1 cellular context compared by ENCODE assay signal in genomic region chr22:46604306-46604690, GRCh38.
TF ChIP-seq lines count a peak whose summit lies in the region.

No MANE protein-coding gene starts in this region.

TF ChIP-seq in K562, 482 proteins besides CTCF, POLR2A, EP300 and RAD21 (continued from another document and continues in another):
- TF ChIP-seq UBTF (IDR thresholded peaks at IDR 0.05; ENCODE audit: borderline replicate concordance in 1 of 2, low read depth in 2 of 2, low read length in 2 of 2) (no peak), ETV1 (tag; conservative IDR thresholded peaks at IDR 0.05; ENCODE audit: low read depth) (peak; percentile 98), ADNP (tag; IDR thresholded peaks at IDR 0.05) (no peak), NRF1 (conservative IDR thresholded peaks at IDR 0.05 in 1 of 2, IDR thresholded peaks at IDR 0.05 in 1 of 2) (peak; percentile 42 to 52; a peak in 3 of 4 replicates), RBM22 (IDR thresholded peaks at IDR 0.05; ENCODE audit: low read depth, low read length, poor library complexity, severe bottlenecking) (no peak), ZNF324 (CRISPR knock-in tag; IDR thresholded peaks at IDR 0.05) (no peak), ERF (CRISPR knock-in tag; IDR thresholded peaks at IDR 0.05) (no peak), CLOCK (CRISPR knock-in tag; IDR thresholded peaks at IDR 0.05; ENCODE audit: borderline replicate concordance) (no peak), ZNF785 (CRISPR knock-in tag; IDR thresholded peaks at IDR 0.05) (no peak), ZNF212 (CRISPR knock-in tag; IDR thresholded peaks at IDR 0.05) (no peak), MLLT1 (IDR thresholded peaks at IDR 0.05) (peak; percentile 55 to 66; a peak in 3 of 4 replicates), RBM17 (IDR thresholded peaks at IDR 0.05; ENCODE audit: borderline replicate concordance, low read depth, low read length) (no peak), LARP7 (IDR thresholded peaks at IDR 0.05) (no peak), ZNF57 (CRISPR knock-in tag; IDR thresholded peaks at IDR 0.05) (no peak), PHTF2 (CRISPR knock-in tag; IDR thresholded peaks at IDR 0.05) (no peak), MED1 (CRISPR knock-in tag; IDR thresholded peaks at IDR 0.05; ENCODE audit: borderline replicate concordance) (no peak), HLTF (IDR thresholded peaks at IDR 0.05) (no peak), LEF1 (IDR thresholded peaks at IDR 0.05) (peak; percentile 93), ZNF398 (CRISPR knock-in tag; IDR thresholded peaks at IDR 0.05) (no peak), ZNF23 (CRISPR knock-in tag; IDR thresholded peaks at IDR 0.05) (no peak), RUNX1 (IDR thresholded peaks at IDR 0.05; ENCODE audit: low read depth) (no peak), CEBPZ (IDR thresholded peaks at IDR 0.05; ENCODE audit: borderline replicate concordance, low read depth, low read length) (no peak), ZNF668 (CRISPR knock-in tag; IDR thresholded peaks at IDR 0.05) (no peak), E2F8 (IDR thresholded peaks at IDR 0.05; ENCODE audit: low read depth, partially characterized antibody) (peak; percentile 34), SMC3 (conservative IDR thresholded peaks at IDR 0.05; ENCODE audit: insufficient read depth, low read depth, low read length) (no peak), ETS1 (conservative IDR thresholded peaks at IDR 0.05; ENCODE audit: control insufficient read depth, low read depth, low read length) (peak; percentile 93), ZNF133 (CRISPR knock-in tag; IDR thresholded peaks at IDR 0.05) (no peak), MCM5 (IDR thresholded peaks at IDR 0.05; ENCODE audit: low read depth) (no peak), PYGO2 (tag; IDR thresholded peaks at IDR 0.05) (no peak), POLR2AphosphoS2 (IDR thresholded peaks at IDR 0.05; ENCODE audit: low read length) (no peak)
- TF ChIP-seq, protein P1, sequence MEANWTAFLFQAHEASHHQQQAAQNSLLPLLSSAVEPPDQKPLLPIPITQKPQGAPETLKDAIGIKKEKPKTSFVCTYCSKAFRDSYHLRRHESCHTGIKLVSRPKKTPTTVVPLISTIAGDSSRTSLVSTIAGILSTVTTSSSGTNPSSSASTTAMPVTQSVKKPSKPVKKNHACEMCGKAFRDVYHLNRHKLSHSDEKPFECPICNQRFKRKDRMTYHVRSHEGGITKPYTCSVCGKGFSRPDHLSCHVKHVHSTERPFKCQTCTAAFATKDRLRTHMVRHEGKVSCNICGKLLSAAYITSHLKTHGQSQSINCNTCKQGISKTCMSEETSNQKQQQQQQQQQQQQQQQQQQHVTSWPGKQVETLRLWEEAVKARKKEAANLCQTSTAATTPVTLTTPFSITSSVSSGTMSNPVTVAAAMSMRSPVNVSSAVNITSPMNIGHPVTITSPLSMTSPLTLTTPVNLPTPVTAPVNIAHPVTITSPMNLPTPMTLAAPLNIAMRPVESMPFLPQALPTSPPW (CRISPR knock-in tag; IDR thresholded peaks at IDR 0.05), result peak; percentile 86
- TF ChIP-seq, protein P2, sequence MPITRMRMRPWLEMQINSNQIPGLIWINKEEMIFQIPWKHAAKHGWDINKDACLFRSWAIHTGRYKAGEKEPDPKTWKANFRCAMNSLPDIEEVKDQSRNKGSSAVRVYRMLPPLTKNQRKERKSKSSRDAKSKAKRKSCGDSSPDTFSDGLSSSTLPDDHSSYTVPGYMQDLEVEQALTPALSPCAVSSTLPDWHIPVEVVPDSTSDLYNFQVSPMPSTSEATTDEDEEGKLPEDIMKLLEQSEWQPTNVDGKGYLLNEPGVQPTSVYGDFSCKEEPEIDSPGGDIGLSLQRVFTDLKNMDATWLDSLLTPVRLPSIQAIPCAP (CRISPR knock-in tag; IDR thresholded peaks at IDR 0.05; ENCODE audit: borderline replicate concordance), result no peak
- TF ChIP-seq, protein P3, sequence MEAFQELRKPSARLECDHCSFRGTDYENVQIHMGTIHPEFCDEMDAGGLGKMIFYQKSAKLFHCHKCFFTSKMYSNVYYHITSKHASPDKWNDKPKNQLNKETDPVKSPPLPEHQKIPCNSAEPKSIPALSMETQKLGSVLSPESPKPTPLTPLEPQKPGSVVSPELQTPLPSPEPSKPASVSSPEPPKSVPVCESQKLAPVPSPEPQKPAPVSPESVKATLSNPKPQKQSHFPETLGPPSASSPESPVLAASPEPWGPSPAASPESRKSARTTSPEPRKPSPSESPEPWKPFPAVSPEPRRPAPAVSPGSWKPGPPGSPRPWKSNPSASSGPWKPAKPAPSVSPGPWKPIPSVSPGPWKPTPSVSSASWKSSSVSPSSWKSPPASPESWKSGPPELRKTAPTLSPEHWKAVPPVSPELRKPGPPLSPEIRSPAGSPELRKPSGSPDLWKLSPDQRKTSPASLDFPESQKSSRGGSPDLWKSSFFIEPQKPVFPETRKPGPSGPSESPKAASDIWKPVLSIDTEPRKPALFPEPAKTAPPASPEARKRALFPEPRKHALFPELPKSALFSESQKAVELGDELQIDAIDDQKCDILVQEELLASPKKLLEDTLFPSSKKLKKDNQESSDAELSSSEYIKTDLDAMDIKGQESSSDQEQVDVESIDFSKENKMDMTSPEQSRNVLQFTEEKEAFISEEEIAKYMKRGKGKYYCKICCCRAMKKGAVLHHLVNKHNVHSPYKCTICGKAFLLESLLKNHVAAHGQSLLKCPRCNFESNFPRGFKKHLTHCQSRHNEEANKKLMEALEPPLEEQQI (IDR thresholded peaks at IDR 0.05), result 0 out of 2 replicates have a peak, but pooled peaks have one; percentile 32
